18 cellular contexts compared by ENCODE assay signal in genomic region chr2:161912154-161912553, GRCh38.
DNase-seq lines count a peak whose midpoint lies in the region; ATAC-seq lines count a peak whose summit lies in the region.
"Had no signal": no experiment of that assay in that cellular context is flagged by ENCODE, and none has a peak within 500 bp of the region (broad histone marks: within the 10 kb centered on the region; RNA-seq: fewer than 3 reads in every experiment).

No MANE protein-coding gene starts in this region.

- POLR2A ChIA-PET in activated CD4-positive, alpha-beta T cell treated with anti-CD3 and anti-CD28 coated beads, Interleukin-2, amount 10 ng/mL, durations not matched to agents 7 days and 5 days (lab: Charles Lee) = no interaction called here
- POLR2A ChIA-PET in activated CD4-positive, alpha-beta T cell treated with anti-CD3 and anti-CD28 coated beads for 36 hours (lab: Charles Lee) = no interaction called here

- intact Hi-C loops in activated CD4-positive, alpha-beta T cell treated with anti-CD3 and anti-CD28 coated beads for 36 hours (cut with DNase I, micrococcal nuclease) = no loop called here

- no peaks in the 10 kb centered on the region for H3K9me3 ChIP-seq in T-helper 17 cell (ENCODE audit: control insufficient read depth, low read length, poor library complexity, severe bottlenecking)
- H3K9me3 ChIP-seq: A549 had no signal

- H3K27ac Mint-ChIP-seq in activated CD4-positive, alpha-beta T cell treated with anti-CD3 and anti-CD28 coated beads, Interleukin-2, amount 10 ng/mL, durations not matched to agents 7 days and 5 days = peak overlapping the region; percentile 1
- H3K27ac Mint-ChIP-seq in activated CD4-positive, alpha-beta T cell treated with anti-CD3 and anti-CD28 coated beads for 36 hours = no peak overlapping the region
- peak overlapping the region; percentile 72 for H3K27ac Mint-ChIP-seq in T-helper 17 cell
- H3K27ac Mint-ChIP-seq in effector memory CD8-positive, alpha-beta T cell = peak overlapping the region in 1 of 2 donors; percentile 65
- H3K27ac Mint-ChIP-seq in natural killer cell treated with Interleukin-12 subunit alpha and Interleukin-12 subunit beta and Interleukin-15 and Interleukin-18, amount 100 ng/mL, for 72 hours = peak overlapping the region; percentile 89 to 97
- H3K27ac Mint-ChIP-seq: CD4-positive, alpha-beta T cell; HFFc6 had no signal

- peaks cover 1% of the 10 kb centered on the region for H3K4me1 Mint-ChIP-seq in activated CD4-positive, alpha-beta T cell treated with anti-CD3 and anti-CD28 coated beads, Interleukin-2, amount 10 ng/mL, durations not matched to agents 7 days and 5 days
- no peaks in the 10 kb centered on the region for H3K4me1 Mint-ChIP-seq in activated CD4-positive, alpha-beta T cell treated with anti-CD3 and anti-CD28 coated beads for 36 hours
- peaks cover 17% of the 10 kb centered on the region for H3K4me1 Mint-ChIP-seq in T-helper 17 cell
- H3K4me1 Mint-ChIP-seq in effector memory CD8-positive, alpha-beta T cell (ENCODE audit: low read depth in 2 of 2) = peaks cover 0 to 22% of the 10 kb centered on the region in 2 donors
- peaks cover 40 to 57% of the 10 kb centered on the region in 2 donors for H3K4me1 Mint-ChIP-seq in natural killer cell treated with Interleukin-12 subunit alpha and Interleukin-12 subunit beta and Interleukin-15 and Interleukin-18, amount 100 ng/mL, for 72 hours (ENCODE audit: low read depth in 2 of 2)

- H3K4me3 Mint-ChIP-seq in activated CD4-positive, alpha-beta T cell treated with anti-CD3 and anti-CD28 coated beads, Interleukin-2, amount 10 ng/mL, durations not matched to agents 7 days and 5 days = no peak overlapping the region
- H3K4me3 Mint-ChIP-seq in activated CD4-positive, alpha-beta T cell treated with anti-CD3 and anti-CD28 coated beads for 36 hours = no peak overlapping the region
- peak overlapping the region; percentile 59 for H3K4me3 Mint-ChIP-seq in T-helper 17 cell
- peak overlapping the region; percentile 36 to 73 for H3K4me3 Mint-ChIP-seq in effector memory CD8-positive, alpha-beta T cell
- peak overlapping the region; percentile 10 for H3K4me3 Mint-ChIP-seq in natural killer cell treated with Interleukin-12 subunit alpha and Interleukin-12 subunit beta and Interleukin-15 and Interleukin-18, amount 100 ng/mL, for 72 hours
- H3K4me3 Mint-ChIP-seq: CD4-positive, alpha-beta T cell; HFFc6 had no signal

- no peak for ATAC-seq in activated CD4-positive, alpha-beta T cell treated with anti-CD3 and anti-CD28 coated beads for 36 hours
- peak; percentile 61 for ATAC-seq in T-helper 17 cell
- ATAC-seq in effector memory CD8-positive, alpha-beta T cell (replicated peaks) = peak; percentile 90
- ATAC-seq in natural killer cell treated with Interleukin-12 subunit alpha and Interleukin-12 subunit beta and Interleukin-15 and Interleukin-18, amount 100 ng/mL, for 72 hours = no peak
- ATAC-seq: A549, HCT116 had no signal

- CTCF ChIA-PET in activated CD4-positive, alpha-beta T cell treated with anti-CD3 and anti-CD28 coated beads, Interleukin-2, amount 10 ng/mL, durations not matched to agents 7 days and 5 days (lab: Charles Lee) = interaction anchor here (1.5 kb wide), 1 partner anchor 13 kb away, joined by 4 read pairs; no protein-coding TSS in a partner anchor
- CTCF ChIA-PET in activated CD4-positive, alpha-beta T cell treated with anti-CD3 and anti-CD28 coated beads for 36 hours (lab: Charles Lee) = interaction anchor here (1.0 kb wide), 1 partner anchor 10 kb away, joined by 3 read pairs; no protein-coding TSS in a partner anchor

- peaks cover 6% of the 10 kb centered on the region for H3K27me3 Mint-ChIP-seq in activated CD4-positive, alpha-beta T cell treated with anti-CD3 and anti-CD28 coated beads, Interleukin-2, amount 10 ng/mL, durations not matched to agents 7 days and 5 days
- peaks cover 5% of the 10 kb centered on the region for H3K27me3 Mint-ChIP-seq in activated CD4-positive, alpha-beta T cell treated with anti-CD3 and anti-CD28 coated beads for 36 hours
- H3K27me3 Mint-ChIP-seq in T-helper 17 cell = no peaks in the 10 kb centered on the region
- no peaks in the 10 kb centered on the region for H3K27me3 Mint-ChIP-seq in effector memory CD8-positive, alpha-beta T cell
- no peaks in the 10 kb centered on the region for H3K27me3 Mint-ChIP-seq in natural killer cell treated with Interleukin-12 subunit alpha and Interleukin-12 subunit beta and Interleukin-15 and Interleukin-18, amount 100 ng/mL, for 72 hours
- H3K27me3 Mint-ChIP-seq: CD4-positive, alpha-beta T cell had no signal

- H3K36me3 Mint-ChIP-seq in activated CD4-positive, alpha-beta T cell treated with anti-CD3 and anti-CD28 coated beads, Interleukin-2, amount 10 ng/mL, durations not matched to agents 7 days and 5 days (ENCODE audit: low read depth) = no peaks in the 10 kb centered on the region
- no peaks in the 10 kb centered on the region for H3K36me3 Mint-ChIP-seq in activated CD4-positive, alpha-beta T cell treated with anti-CD3 and anti-CD28 coated beads for 36 hours (ENCODE audit: low read depth)
- no peaks in the 10 kb centered on the region for H3K36me3 Mint-ChIP-seq in T-helper 17 cell (ENCODE audit: low read depth)
- H3K36me3 Mint-ChIP-seq in effector memory CD8-positive, alpha-beta T cell (ENCODE audit: insufficient read depth) = peaks cover 11% of the 10 kb centered on the region
- H3K36me3 Mint-ChIP-seq in natural killer cell treated with Interleukin-12 subunit alpha and Interleukin-12 subunit beta and Interleukin-15 and Interleukin-18, amount 100 ng/mL, for 72 hours = peaks cover 27% of the 10 kb centered on the region

- DNase-seq in activated CD4-positive, alpha-beta T cell treated with anti-CD3 and anti-CD28 coated beads, Interleukin-2, amount 10 ng/mL, durations not matched to agents 7 days and 5 days = no peak
- no peak for DNase-seq in activated CD4-positive, alpha-beta T cell treated with anti-CD3 and anti-CD28 coated beads for 36 hours
- no peak for DNase-seq in T-helper 17 cell
- no peak for DNase-seq in effector memory CD8-positive, alpha-beta T cell
- DNase-seq in natural killer cell treated with Interleukin-12 subunit alpha and Interleukin-12 subunit beta and Interleukin-15 and Interleukin-18, amount 100 ng/mL, for 72 hours (ENCODE audit: low spot score) = no peak
- DNase-seq in NOMO-1 (lab: John Stamatoyannopoulos, UW; ENCODE audit: unreplicated experiment in 2 of 2) = no peak
- DNase-seq in SW480 (ENCODE audit: low spot score) = no peak
- DNase-seq in cerebellar nuclear complex (lab: John Stamatoyannopoulos, UW) = no peak
- DNase-seq: AML-193; CD4-positive, alpha-beta T cell; COR-L47; GDM1; GOT3; H7; HFFc6; IMR-90 had no signal

- peaks cover 4% of the 10 kb centered on the region for H3K9me3 Mint-ChIP-seq in activated CD4-positive, alpha-beta T cell treated with anti-CD3 and anti-CD28 coated beads, Interleukin-2, amount 10 ng/mL, durations not matched to agents 7 days and 5 days
- H3K9me3 Mint-ChIP-seq in activated CD4-positive, alpha-beta T cell treated with anti-CD3 and anti-CD28 coated beads for 36 hours (ENCODE audit: low read depth) = no peaks in the 10 kb centered on the region
- peaks cover 0 to 2% of the 10 kb centered on the region in 2 donors for H3K9me3 Mint-ChIP-seq in effector memory CD8-positive, alpha-beta T cell
- peaks cover 4% of the 10 kb centered on the region for H3K9me3 Mint-ChIP-seq in natural killer cell treated with Interleukin-12 subunit alpha and Interleukin-12 subunit beta and Interleukin-15 and Interleukin-18, amount 100 ng/mL, for 72 hours
- H3K9me3 Mint-ChIP-seq: CD4-positive, alpha-beta T cell; HFFc6 had no signal

Comparison
In these comparisons a context has a peak if more than half of its experiments do, and no peak if none do; other contexts are left out.
1. H3K4me3 Mint-ChIP-seq: peak in T-helper 17 cell (single experiment), effector memory CD8-positive, alpha-beta T cell (2 of 2) and natural killer cell treated with Interleukin-12 subunit alpha and Interleukin-12 subunit beta and Interleukin-15 and Interleukin-18, amount 100 ng/mL, for 72 hours (single experiment); none in activated CD4-positive, alpha-beta T cell treated with anti-CD3 and anti-CD28 coated beads, Interleukin-2, amount 10 ng/mL, durations not matched to agents 7 days and 5 days (single experiment) and activated CD4-positive, alpha-beta T cell treated with anti-CD3 and anti-CD28 coated beads for 36 hours (single experiment).
2. ATAC-seq: peak in T-helper 17 cell (single experiment) and effector memory CD8-positive, alpha-beta T cell (single experiment); none in activated CD4-positive, alpha-beta T cell treated with anti-CD3 and anti-CD28 coated beads for 36 hours (single experiment) and natural killer cell treated with Interleukin-12 subunit alpha and Interleukin-12 subunit beta and Interleukin-15 and Interleukin-18, amount 100 ng/mL, for 72 hours (0 of 2).